Comparison of ENCODE assay signal across 8 cellular contexts in genomic region chr17:33778505-33779398, GRCh38.
DNase-seq lines count a peak whose midpoint lies in the region; ATAC-seq and TF ChIP-seq lines count a peak whose summit lies in the region.

No MANE protein-coding gene starts in this region.

- no peak overlapping the region for H2AFZ ChIP-seq in OCI-LY3 (ENCODE audit: low read depth, low read length)

- H3K9ac ChIP-seq in OCI-LY3 (ENCODE audit: low read length), result no peak overlapping the region

- H3K4me3 ChIP-seq in HFF-Myc (replicated peaks; ENCODE audit: low read depth, low read length), result no peak overlapping the region
- H3K4me3 ChIP-seq in OCI-LY3 (ENCODE audit: low read length), result no peak overlapping the region

- DNase-seq in DMS153 (lab: John Stamatoyannopoulos, UW) (peak; percentile 38), HFF-Myc (ENCODE audit: extremely low read depth, low read depth) (peak; percentile 26), iris pigment epithelial cell (ENCODE audit: low read depth) (peak; percentile 61)
- peak; percentile 8 for DNase-seq in stimulated activated CD4-positive, alpha-beta T cell treated with anti-CD3 and anti-CD28 coated beads, Interleukin-1b, Interleukin-23, amount 100 ng/mL, for 48 hours
- DNase-seq in stimulated activated naive CD4-positive, alpha-beta T cell treated with Interleukin-2 at 50 U/mL for 16 hours (lab: John Stamatoyannopoulos, UW), result no peak

- no peak overlapping the region for H3K4me2 ChIP-seq in OCI-LY3 (ENCODE audit: low read length)

- H3K27me3 ChIP-seq in OCI-LY3 (ENCODE audit: low read depth, low read length), result peaks cover 22% of the 10 kb centered on the region; the same call in 1 of the 2 replicates

- no peak for ATAC-seq in HG03108 (IDR thresholded peaks at IDR 0.05; ENCODE audit: unreplicated experiment)

- peak overlapping the region in 1 of 5 experiments; percentile 64 for H3K27ac Mint-ChIP-seq in brain

- H3K79me2 ChIP-seq in OCI-LY3 (ENCODE audit: low read length), result no peaks in the 10 kb centered on the region

- no peaks in the 10 kb centered on the region for H3K36me3 ChIP-seq in OCI-LY3 (replicated peaks; ENCODE audit: low read depth, low read length)

- no peak overlapping the region for H3K27ac ChIP-seq in OCI-LY3 (ENCODE audit: low read length)

- peaks cover 10% of the 10 kb centered on the region for H3K4me1 Mint-ChIP-seq in brain

- H3K27me3 Mint-ChIP-seq in brain, result peaks cover 13% of the 10 kb centered on the region

- no peaks in the 10 kb centered on the region for H3K4me1 ChIP-seq in OCI-LY3 (ENCODE audit: low read length)

- TF ChIP-seq CTCF in HFF-Myc (IDR thresholded peaks at IDR 0.05; ENCODE audit: low read depth, low read length, missing control alignments) (peak; percentile 88), OCI-LY3 (IDR thresholded peaks at IDR 0.05; ENCODE audit: low read depth, low read length) (peak; percentile 89), brain (conservative IDR thresholded peaks at IDR 0.05) (peak; percentile 95 to 98)

- no peaks in the 10 kb centered on the region for H3K9me3 ChIP-seq in OCI-LY3 (ENCODE audit: insufficient read depth, low read length)

- no peaks in the 10 kb centered on the region for H3K36me3 Mint-ChIP-seq in brain

- peaks cover 0 to 7% (median 0%) of the 10 kb centered on the region in 5 experiments for H3K9me3 Mint-ChIP-seq in brain

- peak overlapping the region in 2 of 5 experiments; percentile 5 to 38 for H3K4me3 Mint-ChIP-seq in brain

- H4K20me1 ChIP-seq in OCI-LY3 (ENCODE audit: insufficient read depth, low read length), result no peaks in the 10 kb centered on the region
